In the genomic region with DNA sequence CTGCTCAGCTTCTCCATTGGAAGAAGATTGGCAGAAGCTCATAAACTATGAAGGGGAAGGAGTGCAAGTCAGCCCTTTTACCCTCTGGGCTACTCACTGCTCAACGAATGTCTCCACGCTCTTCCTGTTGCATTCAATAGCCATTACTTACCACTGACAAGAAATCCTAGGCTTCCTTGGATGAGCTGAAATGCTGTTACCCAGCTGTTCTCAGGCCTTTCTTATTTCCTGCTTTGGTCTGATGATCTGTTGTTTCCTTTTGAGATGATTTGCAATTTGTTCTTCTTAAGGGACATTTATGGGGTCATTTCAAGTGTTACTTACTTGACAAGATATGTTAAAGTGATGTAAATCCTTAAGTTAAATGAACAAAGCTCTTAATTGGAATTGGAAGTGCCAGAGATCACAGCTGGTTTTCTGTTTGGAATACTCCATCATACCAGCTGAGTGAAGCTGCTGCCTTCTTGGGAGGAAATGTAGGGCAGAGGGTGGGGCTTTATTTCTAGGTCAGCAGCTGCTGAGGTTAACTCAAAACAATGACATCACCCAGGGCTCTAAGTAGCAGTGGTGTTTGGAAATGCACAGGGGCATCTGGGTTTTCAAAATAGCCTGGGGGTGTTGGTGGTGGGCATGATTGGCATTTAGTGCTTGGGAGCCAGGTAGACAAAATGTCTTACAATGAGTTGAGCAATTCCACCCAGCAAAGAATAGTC, we compare ENCODE assay signal across 8 cellular contexts.
DNase-seq lines count a peak whose midpoint lies in the region; ATAC-seq and TF ChIP-seq lines count a peak whose summit lies in the region.

No MANE protein-coding gene starts in this region.

- TF ChIP-seq CTCF in adrenal gland (IDR thresholded peaks at IDR 0.05) = no peak
- TF ChIP-seq CTCF in transverse colon (IDR thresholded peaks at IDR 0.05) = no peak

- H3K4me1 ChIP-seq in adrenal gland (replicated peaks in 1 of 2) (peaks cover 12 to 14% of the 10 kb centered on the region in 2 donors), transverse colon (peaks cover 0 to 16% (median 8%) of the 10 kb centered on the region in 4 donors)

- TF ChIP-seq POLR2A in adrenal gland (IDR thresholded peaks at IDR 0.05) = no peak
- no peak for TF ChIP-seq POLR2A in transverse colon (IDR thresholded peaks at IDR 0.05)

- intact Hi-C loops in adrenal gland (cut with DNase I) = loop anchor here (5.0 to 10.0 kb wide), 2 partner anchors 325 to 393 kb away; partner anchors contain the start of gene RBM17 (in 1 of the 2)
- intact Hi-C loops in transverse colon (cut with DNase I; ENCODE audit: low total_unique reads) = no loop called here

- H3K4me3 ChIP-seq in adrenal gland (no peak overlapping the region), transverse colon (peak overlapping the region in 1 of 4 donors; percentile 0)

- H3K27me3 ChIP-seq in adrenal gland (peaks cover 9% of the 10 kb centered on the region), transverse colon (no peaks in the 10 kb centered on the region)

- H3K27ac ChIP-seq in adrenal gland = peak overlapping the region in 2 of 5 donors; percentile 49 to 71
- H3K27ac ChIP-seq in transverse colon = peak overlapping the region; percentile 64 to 70 (median 68)

- H3K36me3 ChIP-seq in adrenal gland (replicated peaks in 1 of 2) = no peaks in the 10 kb centered on the region
- no peaks in the 10 kb centered on the region for H3K36me3 ChIP-seq in transverse colon

- WGBS in adrenal gland, 4 donors = 44 to 54% (median 50%) methylated on average over 2 of the region's 2 CpGs
- 40 to 43% methylated on average over 2 of the region's 2 CpGs for WGBS in transverse colon (ENCODE audit: low coverage in 1 of 2), 2 donors

- no peaks in the 10 kb centered on the region for H3K9me3 ChIP-seq in adrenal gland (replicated peaks in 1 of 3)
- no peaks in the 10 kb centered on the region for H3K9me3 ChIP-seq in transverse colon

- no peak for TF ChIP-seq EP300 in transverse colon (IDR thresholded peaks at IDR 0.05; ENCODE audit: low read depth)

- DNase-seq in activated CD8-positive, alpha-beta memory T cell treated with anti-CD3 and anti-CD28 coated beads for 1 hour (ENCODE audit: extremely low read depth in 1 of 2, low read depth in 1 of 2) = peak; percentile 10 to 14
- no peak for DNase-seq in activated CD8-positive, alpha-beta memory T cell treated with anti-CD3 and anti-CD28 coated beads, Interleukin-2, amount 50 U/mL, for 48 hours
- DNase-seq in adrenal gland (peak in 6 of 7 donors; percentile 50 to 77 (median 58)), kidney tubule cell (ENCODE audit: low spot score) (peak; percentile 45), transverse colon (peak; percentile 36), NCI-H187 treated with DMSO at 0.1 percent for 48 hours (lab: John Stamatoyannopoulos, UW) (no peak), occipital lobe (lab: John Stamatoyannopoulos, UW) (no peak)

- in situ Hi-C loops in transverse colon (cut with MboI; ENCODE audit: low pct_ligation_motif_present in 1 of 4, low pct_unique_long_range_greater_than_20kb in 1 of 4, low sequenced_read_pairs in 3 of 4) = loop anchor here in 2 of 4 donors (10.0 to 25.0 kb wide), 2 partner anchors 252 to 265 kb away; no protein-coding TSS in a partner anchor

- no peak for ATAC-seq in HG02970 (IDR thresholded peaks at IDR 0.05; ENCODE audit: low FRiP score, unreplicated experiment)

Comparison
In these comparisons a context has a peak if more than half of its experiments do, and no peak if none do; other contexts are left out.
1. DNase-seq: peak in activated CD8-positive, alpha-beta memory T cell treated with anti-CD3 and anti-CD28 coated beads for 1 hour (2 of 2), adrenal gland (6 of 7), kidney tubule cell (single experiment) and transverse colon (single experiment); none in activated CD8-positive, alpha-beta memory T cell treated with anti-CD3 and anti-CD28 coated beads, Interleukin-2, amount 50 U/mL, for 48 hours (single experiment), NCI-H187 treated with DMSO at 0.1 percent for 48 hours (single experiment) and occipital lobe (single experiment).